19 cellular contexts compared by ENCODE assay signal in the genomic region with DNA sequence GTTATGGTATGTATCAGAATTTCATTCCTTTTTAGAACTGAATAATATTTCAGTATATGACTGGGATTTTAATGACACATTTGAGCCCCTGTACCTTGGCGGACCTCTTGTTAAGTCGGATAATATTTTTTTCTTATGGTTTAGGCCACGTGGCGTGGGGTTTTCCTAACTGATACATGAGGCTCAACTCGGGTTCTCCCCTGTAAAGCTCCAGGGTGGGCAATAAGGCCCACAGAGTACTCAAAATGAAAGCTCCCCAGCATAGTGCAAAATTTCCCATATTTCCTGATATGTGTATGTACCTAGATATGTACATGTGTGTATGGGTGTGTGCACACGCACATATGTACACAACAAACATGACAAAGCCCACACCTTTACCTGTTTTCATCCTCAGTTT. TPM values are rescaled to one million over a fixed set of nuclear protein-coding genes. Genes with fewer than 3 reads are reported as not detected.
DNase-seq lines count a peak whose midpoint lies in the region; ATAC-seq and TF ChIP-seq lines count a peak whose summit lies in the region.
"Had no signal": no experiment of that assay in that cellular context is flagged by ENCODE, and none has a peak within 500 bp of the region (broad histone marks: within the 10 kb centered on the region; RNA-seq: fewer than 3 reads in every experiment).

No MANE protein-coding gene starts in this region.

- no peaks in the 10 kb centered on the region for H3K9me3 ChIP-seq in mammary epithelial cell (replicated peaks; ENCODE audit: insufficient read depth, low read length)
- H3K9me3 ChIP-seq in T-helper 17 cell (ENCODE audit: control insufficient read depth, low read length, poor library complexity, severe bottlenecking): no peaks in the 10 kb centered on the region
- H3K9me3 ChIP-seq: HAP-1, SJSA1 had no signal

- CTCF ChIA-PET in MCF 10A (lab: Yijun Ruan, JAX): interaction anchor here (0.5 to 13.3 kb wide), 6 partner anchors 11 to 477 kb away, joined by 3 to 264 read pairs (median 13); no protein-coding TSS in a partner anchor
- CTCF ChIA-PET in mammary epithelial cell (lab: Charles Lee; ENCODE audit: low non-redundant PET): no interaction called here
- CTCF ChIA-PET in activated CD8-positive, alpha-beta memory T cell treated with anti-CD3 and anti-CD28 coated beads, Interleukin-2, amount 10 ng/mL, durations not matched to agents 7 days and 5 days (lab: Charles Lee): interaction anchor here (9.8 kb wide), 1 partner anchor 270 kb away, joined by 133 read pairs; no protein-coding TSS in a partner anchor

- H3K79me2 ChIP-seq in mammary epithelial cell (ENCODE audit: insufficient read depth, low read length): no peaks in the 10 kb centered on the region

- 97% methylated on average over 6 of the region's 6 CpGs for WGBS in mammary epithelial cell (ENCODE audit: low coverage, missing lambda C conversion rate)

- intact Hi-C loops in MCF 10A (cut with micrococcal nuclease) (loop anchor here (5.0 to 10.0 kb wide), 2 partner anchors 413 to 480 kb away; partner anchors contain the start of gene TRIM36), mammary epithelial cell (cut with micrococcal nuclease) (no loop called here)

- H3K36me3 ChIP-seq in mammary epithelial cell (ENCODE audit: insufficient read depth, low read length): no peaks in the 10 kb centered on the region
- H3K36me3 ChIP-seq: HAP-1 had no signal

- H3K27ac ChIP-seq in mammary epithelial cell (ENCODE audit: insufficient read depth, low read depth, low read length): no peak overlapping the region
- H3K27ac ChIP-seq: C4-2B, SJSA1 had no signal

- H3K4me1 ChIP-seq in mammary epithelial cell (ENCODE audit: insufficient read depth, low read length): peaks cover 15% of the 10 kb centered on the region
- H3K4me1 ChIP-seq: HAP-1 had no signal

- dilution Hi-C loops in mammary epithelial cell (cut with HindIII; ENCODE audit: low sequenced_read_pairs): loop anchor here (25.0 kb wide), 1 partner anchor 265 kb away; no protein-coding TSS in a partner anchor

- BruUV-seq in MCF 10A (replicated peaks; lab: Mats Ljungman, UMichigan) (no TSS peak), mammary epithelial cell (replicated peaks; lab: Mats Ljungman, UMichigan) (no TSS peak)

- in situ Hi-C loops in mammary epithelial cell (cut with MboI; ENCODE audit: low sequenced_read_pairs in 2 of 2): loop anchor here in 1 of 2 donors (5.0 to 10.0 kb wide), 2 partner anchors 203 to 260 kb away; no protein-coding TSS in a partner anchor

- H3K27me3 ChIP-seq in mammary epithelial cell (ENCODE audit: insufficient read depth, low read length): no peaks in the 10 kb centered on the region
- H3K27me3 ChIP-seq: SJSA1 had no signal

- H3K27ac Mint-ChIP-seq in MCF 10A (ENCODE audit: low read depth, unreplicated experiment) (peak overlapping the region; percentile 9), T-helper 17 cell (no peak overlapping the region)
- no peak overlapping the region for H3K27ac Mint-ChIP-seq in stimulated activated effector memory CD8-positive, alpha-beta T cell treated with anti-CD3 and anti-CD28 coated beads, Interleukin-12 subunit alpha, Interleukin-12 subunit beta, amount 100 ng/mL, for 72 hours
- no peak overlapping the region for H3K27ac Mint-ChIP-seq in activated CD8-positive, alpha-beta memory T cell treated with anti-CD3 and anti-CD28 coated beads, Interleukin-2, amount 10 ng/mL, durations not matched to agents 7 days and 5 days

- POLR2A ChIA-PET in MCF 10A (lab: Yijun Ruan, JAX): interaction anchor here (1.9 kb wide), 1 partner anchor 33 kb away, joined by 8 read pairs; the partner anchor contains the start of gene FEM1C

- DNase-seq in MCF 10A (ENCODE audit: unreplicated experiment) (no peak), mammary epithelial cell (no peak), hippocampal formation (lab: John Stamatoyannopoulos, UW) (no peak), T-helper 17 cell (no peak)
- DNase-seq in stimulated activated effector memory CD8-positive, alpha-beta T cell treated with anti-CD3 and anti-CD28 coated beads, Interleukin-12 subunit alpha, Interleukin-12 subunit beta, amount 100 ng/mL, for 72 hours (ENCODE audit: low spot score in 2 of 2): no peak
- no peak for DNase-seq in activated CD8-positive, alpha-beta memory T cell treated with anti-CD3 and anti-CD28 coated beads, Interleukin-2, amount 10 ng/mL, durations not matched to agents 7 days and 5 days
- DNase-seq: 8988T, DMS153, IMR-90, NCI-H1417 treated with DMSO at 0.1 percent for 48 hours, NCI-H2029 treated with DMSO at 0.1 percent for 48 hours, NCI-H524, SW 1271 had no signal

- H3K9me3 Mint-ChIP-seq in MCF 10A (ENCODE audit: unreplicated experiment): peaks cover 9% of the 10 kb centered on the region
- no peaks in the 10 kb centered on the region for H3K9me3 Mint-ChIP-seq in stimulated activated effector memory CD8-positive, alpha-beta T cell treated with anti-CD3 and anti-CD28 coated beads, Interleukin-12 subunit alpha, Interleukin-12 subunit beta, amount 100 ng/mL, for 72 hours
- H3K9me3 Mint-ChIP-seq in activated CD8-positive, alpha-beta memory T cell treated with anti-CD3 and anti-CD28 coated beads, Interleukin-2, amount 10 ng/mL, durations not matched to agents 7 days and 5 days (ENCODE audit: low read depth): no peaks in the 10 kb centered on the region

- H3K4me3 Mint-ChIP-seq in MCF 10A (ENCODE audit: unreplicated experiment) (no peak overlapping the region), T-helper 17 cell (no peak overlapping the region)
- no peak overlapping the region for H3K4me3 Mint-ChIP-seq in stimulated activated effector memory CD8-positive, alpha-beta T cell treated with anti-CD3 and anti-CD28 coated beads, Interleukin-12 subunit alpha, Interleukin-12 subunit beta, amount 100 ng/mL, for 72 hours
- H3K4me3 Mint-ChIP-seq in activated CD8-positive, alpha-beta memory T cell treated with anti-CD3 and anti-CD28 coated beads, Interleukin-2, amount 10 ng/mL, durations not matched to agents 7 days and 5 days: no peak overlapping the region

- H3K27me3 Mint-ChIP-seq in MCF 10A (ENCODE audit: insufficient read depth, unreplicated experiment): no peaks in the 10 kb centered on the region
- peaks cover 4% of the 10 kb centered on the region for H3K27me3 Mint-ChIP-seq in activated CD8-positive, alpha-beta memory T cell treated with anti-CD3 and anti-CD28 coated beads, Interleukin-2, amount 10 ng/mL, durations not matched to agents 7 days and 5 days
- peaks cover 8% of the 10 kb centered on the region for H3K27me3 Mint-ChIP-seq in T-helper 17 cell

- H3K36me3 Mint-ChIP-seq in MCF 10A (ENCODE audit: insufficient read depth, unreplicated experiment) (no peaks in the 10 kb centered on the region), T-helper 17 cell (ENCODE audit: low read depth) (peaks cover 5% of the 10 kb centered on the region)
- no peaks in the 10 kb centered on the region for H3K36me3 Mint-ChIP-seq in stimulated activated effector memory CD8-positive, alpha-beta T cell treated with anti-CD3 and anti-CD28 coated beads, Interleukin-12 subunit alpha, Interleukin-12 subunit beta, amount 100 ng/mL, for 72 hours
- H3K36me3 Mint-ChIP-seq in activated CD8-positive, alpha-beta memory T cell treated with anti-CD3 and anti-CD28 coated beads, Interleukin-2, amount 10 ng/mL, durations not matched to agents 7 days and 5 days: no peaks in the 10 kb centered on the region

- H3K4me1 Mint-ChIP-seq in MCF 10A (ENCODE audit: insufficient read depth, unreplicated experiment) (peaks cover 17% of the 10 kb centered on the region), T-helper 17 cell (peaks cover 2% of the 10 kb centered on the region)
- H3K4me1 Mint-ChIP-seq in stimulated activated effector memory CD8-positive, alpha-beta T cell treated with anti-CD3 and anti-CD28 coated beads, Interleukin-12 subunit alpha, Interleukin-12 subunit beta, amount 100 ng/mL, for 72 hours: no peaks in the 10 kb centered on the region
- peaks cover 2% of the 10 kb centered on the region for H3K4me1 Mint-ChIP-seq in activated CD8-positive, alpha-beta memory T cell treated with anti-CD3 and anti-CD28 coated beads, Interleukin-2, amount 10 ng/mL, durations not matched to agents 7 days and 5 days

- ATAC-seq in GM19463 (IDR thresholded peaks at IDR 0.05; ENCODE audit: unreplicated experiment): peak; percentile 19
- peak; percentile 35 for ATAC-seq in HG03039 (IDR thresholded peaks at IDR 0.05; ENCODE audit: unreplicated experiment)
- ATAC-seq in stimulated activated effector memory CD8-positive, alpha-beta T cell treated with anti-CD3 and anti-CD28 coated beads, Interleukin-12 subunit alpha, Interleukin-12 subunit beta, amount 100 ng/mL, for 72 hours: peak; percentile 58
- ATAC-seq in activated CD8-positive, alpha-beta memory T cell treated with anti-CD3 and anti-CD28 coated beads, Interleukin-2, amount 10 ng/mL, durations not matched to agents 7 days and 5 days: no peak
- no peak for ATAC-seq in T-helper 17 cell

- H3K4me2 ChIP-seq in mammary epithelial cell (ENCODE audit: insufficient read depth, low read depth, low read length): no peak overlapping the region

- TF ChIP-seq CTCF in MCF 10A (IDR thresholded peaks at IDR 0.05; ENCODE audit: unreplicated experiment) (no peak), mammary epithelial cell (conservative IDR thresholded peaks at IDR 0.05 in 1 of 2, IDR thresholded peaks at IDR 0.05 in 1 of 2; ENCODE audit: extremely low read depth in 1 of 2, insufficient read depth in 1 of 2, low read depth in 1 of 2, low read length in 2 of 2) (no peak)

- H2AFZ ChIP-seq in mammary epithelial cell (ENCODE audit: low read depth, low read length): no peak overlapping the region

- no peak overlapping the region for H3K9ac ChIP-seq in mammary epithelial cell (ENCODE audit: insufficient read depth, low read length)

- H3K4me3 ChIP-seq in mammary epithelial cell (replicated peaks in 1 of 3; ENCODE audit: insufficient read depth in 1 of 3, low read depth in 2 of 3, low read length in 3 of 3): no peak overlapping the region
- H3K4me3 ChIP-seq: HAP-1, SJSA1 had no signal

- H4K20me1 ChIP-seq in mammary epithelial cell (ENCODE audit: insufficient read depth, low read length): no peaks in the 10 kb centered on the region

RNA-seq across cellular contexts. Expression of gene TICAM2, which starts 24.5 kb away (rescaled TPM):
- total RNA-seq in MCF 10A (2022) (3.7 and 8.3 TPM in 2 replicates), mammary epithelial cell (under 1 TPM; 0.83 to 0.96 TPM), T-helper 17 cell (under 1 TPM; 0.52 to 0.90 TPM)
- 0.23 TPM for polyA plus RNA-seq in mammary epithelial cell
- not detected for polyA minus RNA-seq in mammary epithelial cell
- 1 to 10 TPM; 1.6 to 1.8 TPM for total RNA-seq in activated CD8-positive, alpha-beta memory T cell treated with anti-CD3 and anti-CD28 coated beads, Interleukin-2, amount 10 ng/mL, durations not matched to agents 7 days and 5 days
- total RNA-seq: HT-29 had no signal

RNA-seq across cellular contexts. Expression of gene FEM1C, which starts 33.2 kb away (rescaled TPM):
- total RNA-seq in MCF 10A (2022) (10.3 and 12.2 TPM in 2 replicates), mammary epithelial cell (10 to 100 TPM; 15.1 to 15.2 TPM), T-helper 17 cell (10 to 100 TPM; 31.3 to 31.7 TPM)
- polyA plus RNA-seq in mammary epithelial cell: 7.3 TPM
- 18.1 TPM for polyA minus RNA-seq in mammary epithelial cell
- total RNA-seq in activated CD8-positive, alpha-beta memory T cell treated with anti-CD3 and anti-CD28 coated beads, Interleukin-2, amount 10 ng/mL, durations not matched to agents 7 days and 5 days: 10 to 100 TPM; 13.3 to 13.5 TPM

RNA-seq across cellular contexts. Expression of gene TMED7, which starts 48.1 kb away (rescaled TPM):
- total RNA-seq in MCF 10A (2022) (96.1 and 115 TPM in 2 replicates), mammary epithelial cell (100 to 1,000 TPM in 1 of 2 donors, 10 to 100 TPM in 1; 95.6 to 132 TPM), T-helper 17 cell (10 to 100 TPM; 49.0 to 53.7 TPM)
- 43.6 TPM for polyA plus RNA-seq in mammary epithelial cell
- polyA minus RNA-seq in mammary epithelial cell: 51.4 TPM
- 10 to 100 TPM; 41.8 to 44.3 TPM for total RNA-seq in activated CD8-positive, alpha-beta memory T cell treated with anti-CD3 and anti-CD28 coated beads, Interleukin-2, amount 10 ng/mL, durations not matched to agents 7 days and 5 days

Comparison
In these comparisons a context has a peak if more than half of its experiments do, and no peak if none do; other contexts are left out.
1. ATAC-seq: peak in GM19463 (single experiment), HG03039 (single experiment) and stimulated activated effector memory CD8-positive, alpha-beta T cell treated with anti-CD3 and anti-CD28 coated beads, Interleukin-12 subunit alpha, Interleukin-12 subunit beta, amount 100 ng/mL, for 72 hours (single experiment); none in activated CD8-positive, alpha-beta memory T cell treated with anti-CD3 and anti-CD28 coated beads, Interleukin-2, amount 10 ng/mL, durations not matched to agents 7 days and 5 days (single experiment) and T-helper 17 cell (single experiment).